In the genomic region with DNA sequence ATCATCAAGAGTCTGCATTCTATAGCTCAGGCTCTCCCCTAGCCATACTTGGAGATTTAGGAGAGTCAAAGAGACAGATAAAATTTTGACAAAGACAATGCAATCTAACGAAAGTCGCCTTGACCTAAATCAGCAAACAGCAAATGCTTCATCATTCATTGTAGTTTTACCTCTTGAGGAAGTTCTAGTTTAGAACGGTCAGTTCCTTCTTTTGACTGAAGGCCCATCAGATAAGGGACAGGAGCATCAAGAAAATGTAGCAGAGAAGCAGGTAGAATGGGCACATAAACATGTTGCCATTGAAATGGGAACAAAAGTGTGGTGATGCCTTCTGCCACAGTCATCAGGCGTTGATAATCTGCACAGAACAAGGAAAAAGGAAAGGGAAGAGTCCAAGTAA, we compare ENCODE assay signal across 20 cellular contexts.
A peak's percentile ranks its signal among the peaks of the same experiment; 100 is the strongest.
DNase-seq lines count a peak whose midpoint lies in the region; ATAC-seq and TF ChIP-seq lines count a peak whose summit lies in the region.
"Had no signal": no experiment of that assay in that cellular context is flagged by ENCODE, and none has a peak within 500 bp of the region (broad histone marks: within the 10 kb centered on the region; RNA-seq: fewer than 3 reads in every experiment).

No MANE protein-coding gene starts in this region.

- WGBS in smooth muscle cell (ENCODE audit: low lambda C conversion rate) = 92% methylated on average over 4 of the region's 4 CpGs

- no peak overlapping the region for H2AFZ ChIP-seq in smooth muscle cell (ENCODE audit: low read depth)
- H2AFZ ChIP-seq: GM23338 had no signal

- H3K4me3 Mint-ChIP-seq in WTC11 = no peak overlapping the region
- H3K4me3 Mint-ChIP-seq in memory B cell = no peak overlapping the region
- H3K4me3 Mint-ChIP-seq: B cell; CD14-positive monocyte; CD4-positive, alpha-beta T cell; CD8-positive, alpha-beta memory T cell; GM23338; H9 had no signal

- H3K4me1 Mint-ChIP-seq in WTC11 (peaks cover 4% of the 10 kb centered on the region), memory B cell (peaks cover 11% of the 10 kb centered on the region)
- H3K4me1 Mint-ChIP-seq: CD14-positive monocyte; CD8-positive, alpha-beta memory T cell had no signal

- H3K27ac ChIP-seq in C4-2B (peak overlapping the region; percentile 79; the same call in 1 of the 2 replicates), smooth muscle cell (ENCODE audit: low read depth) (no peak overlapping the region)
- H3K27ac ChIP-seq: BLaER1 had no signal

- no peaks in the 10 kb centered on the region for H3K79me2 ChIP-seq in smooth muscle cell (ENCODE audit: low read depth)

- no peak overlapping the region for H3K9ac ChIP-seq in smooth muscle cell (ENCODE audit: low read depth)
- H3K9ac ChIP-seq: BLaER1 had no signal

- H3K4me3 ChIP-seq in LNCaP clone FGC (ENCODE audit: low read depth, low read length) = no peak overlapping the region
- no peak overlapping the region for H3K4me3 ChIP-seq in smooth muscle cell
- H3K4me3 ChIP-seq: BLaER1, GM12878, GM23338 had no signal

- H3K27ac Mint-ChIP-seq in WTC11 (peak overlapping the region; percentile 84; the same call in 1 of the 2 replicates), memory B cell (peak overlapping the region; percentile 19)
- H3K27ac Mint-ChIP-seq: B cell; CD14-positive monocyte; CD4-positive, alpha-beta T cell; CD8-positive, alpha-beta memory T cell; GM23338; H9 had no signal

- H3K36me3 Mint-ChIP-seq in WTC11 = no peaks in the 10 kb centered on the region
- peaks cover 18% of the 10 kb centered on the region for H3K36me3 Mint-ChIP-seq in memory B cell
- H3K36me3 Mint-ChIP-seq: CD14-positive monocyte; CD8-positive, alpha-beta memory T cell had no signal

- H3K27me3 Mint-ChIP-seq in WTC11 (ENCODE audit: low read depth) = no peaks in the 10 kb centered on the region
- no peaks in the 10 kb centered on the region for H3K27me3 Mint-ChIP-seq in memory B cell
- H3K27me3 Mint-ChIP-seq: B cell; CD4-positive, alpha-beta T cell had no signal

- POLR2A ChIA-PET in WTC11 (lab: Charles Lee) = no interaction called here

- no peak overlapping the region for H3K4me2 ChIP-seq in smooth muscle cell
- H3K4me2 ChIP-seq: BLaER1, GM23338 had no signal

- no peaks in the 10 kb centered on the region for H4K20me1 ChIP-seq in smooth muscle cell (ENCODE audit: low read depth)
- H4K20me1 ChIP-seq: BLaER1 had no signal

- H3K4me1 ChIP-seq in smooth muscle cell (ENCODE audit: low read depth) = no peaks in the 10 kb centered on the region
- H3K4me1 ChIP-seq: BLaER1 had no signal

- no peaks in the 10 kb centered on the region for H3K9me3 Mint-ChIP-seq in WTC11
- no peaks in the 10 kb centered on the region for H3K9me3 Mint-ChIP-seq in memory B cell
- H3K9me3 Mint-ChIP-seq: CD14-positive monocyte; CD4-positive, alpha-beta T cell; CD8-positive, alpha-beta memory T cell; GM23338; H9 had no signal

- ATAC-seq in WTC11 = no peak
- no peak for ATAC-seq in memory B cell (ENCODE audit: low read depth)
- no peak for ATAC-seq in Right ventricle myocardium inferior
- ATAC-seq in GM21423 (IDR thresholded peaks at IDR 0.05; ENCODE audit: unreplicated experiment) = no peak
- ATAC-seq: GM12878, GM23338, HCT116 had no signal

- no peaks in the 10 kb centered on the region for H3K27me3 ChIP-seq in smooth muscle cell (ENCODE audit: low read depth)
- H3K27me3 ChIP-seq: BLaER1 had no signal

- intact Hi-C loops in Right ventricle myocardium inferior (cut with DNase I) = no loop called here

- H3K36me3 ChIP-seq in smooth muscle cell (ENCODE audit: low read depth) = no peaks in the 10 kb centered on the region

- no peak for TF ChIP-seq CTCF in C4-2B (conservative IDR thresholded peaks at IDR 0.05)
- no peak for TF ChIP-seq CTCF in LNCaP clone FGC (IDR thresholded peaks at IDR 0.05; ENCODE audit: control insufficient read depth, extremely low read depth, insufficient read depth)
- no peak for TF ChIP-seq CTCF in WTC11 (IDR thresholded peaks at IDR 0.05)
- no peak for TF ChIP-seq CTCF in smooth muscle cell (IDR thresholded peaks at IDR 0.05; ENCODE audit: borderline replicate concordance, insufficient read depth, poor library complexity, severe bottlenecking)

- DNase-seq in LNCaP clone FGC (ENCODE audit: low read depth) = peak; percentile 93
- no peak for DNase-seq in WTC11 (ENCODE audit: low spot score)
- no peak for DNase-seq in memory B cell (ENCODE audit: low spot score in 2 of 2)
- no peak for DNase-seq in smooth muscle cell (lab: John Stamatoyannopoulos, UW; ENCODE audit: unreplicated experiment)
- no peak for DNase-seq in Right ventricle myocardium inferior (ENCODE audit: missing footprints)
- DNase-seq: CD4-positive, alpha-beta T cell; CD8-positive, alpha-beta memory T cell; DMS 273 treated with DMSO at 0.1 percent for 48 hours; DMS79; EL; GDM1; H9 had no signal

- H3F3A ChIP-seq in smooth muscle cell (ENCODE audit: low read depth) = no peaks in the 10 kb centered on the region

- H3K9me3 ChIP-seq in smooth muscle cell (replicated peaks; ENCODE audit: low read depth) = no peaks in the 10 kb centered on the region
- H3K9me3 ChIP-seq: BLaER1 had no signal

- CTCF ChIA-PET in WTC11 (lab: Charles Lee) = no interaction called here

TF ChIP-seq in WTC11, 78 proteins besides CTCF, POLR2A, EP300 and RAD21 (continues in another document):
- TF ChIP-seq, protein P1, sequence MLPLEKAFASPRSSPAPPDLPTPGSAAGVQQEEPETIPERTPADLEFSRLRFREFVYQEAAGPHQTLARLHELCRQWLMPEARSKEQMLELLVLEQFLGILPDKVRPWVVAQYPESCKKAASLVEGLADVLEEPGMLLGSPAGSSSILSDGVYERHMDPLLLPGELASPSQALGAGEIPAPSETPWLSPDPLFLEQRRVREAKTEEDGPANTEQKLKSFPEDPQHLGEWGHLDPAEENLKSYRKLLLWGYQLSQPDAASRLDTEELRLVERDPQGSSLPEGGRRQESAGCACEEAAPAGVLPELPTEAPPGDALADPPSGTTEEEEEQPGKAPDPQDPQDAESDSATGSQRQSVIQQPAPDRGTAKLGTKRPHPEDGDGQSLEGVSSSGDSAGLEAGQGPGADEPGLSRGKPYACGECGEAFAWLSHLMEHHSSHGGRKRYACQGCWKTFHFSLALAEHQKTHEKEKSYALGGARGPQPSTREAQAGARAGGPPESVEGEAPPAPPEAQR (CRISPR knock-in tag; IDR thresholded peaks at IDR 0.05) = no peak
- TF ChIP-seq SMAD4 (CRISPR knock-in tag; IDR thresholded peaks at IDR 0.05) (no peak), ZNF281 (CRISPR knock-in tag; IDR thresholded peaks at IDR 0.05) (no peak), CREM (CRISPR knock-in tag; IDR thresholded peaks at IDR 0.05) (no peak), FOXP1 (CRISPR knock-in tag; IDR thresholded peaks at IDR 0.05; ENCODE audit: borderline replicate concordance) (no peak), ZNF317 (CRISPR knock-in tag; IDR thresholded peaks at IDR 0.05; ENCODE audit: borderline replicate concordance, low read depth) (no peak)
- TF ChIP-seq, protein P2, sequence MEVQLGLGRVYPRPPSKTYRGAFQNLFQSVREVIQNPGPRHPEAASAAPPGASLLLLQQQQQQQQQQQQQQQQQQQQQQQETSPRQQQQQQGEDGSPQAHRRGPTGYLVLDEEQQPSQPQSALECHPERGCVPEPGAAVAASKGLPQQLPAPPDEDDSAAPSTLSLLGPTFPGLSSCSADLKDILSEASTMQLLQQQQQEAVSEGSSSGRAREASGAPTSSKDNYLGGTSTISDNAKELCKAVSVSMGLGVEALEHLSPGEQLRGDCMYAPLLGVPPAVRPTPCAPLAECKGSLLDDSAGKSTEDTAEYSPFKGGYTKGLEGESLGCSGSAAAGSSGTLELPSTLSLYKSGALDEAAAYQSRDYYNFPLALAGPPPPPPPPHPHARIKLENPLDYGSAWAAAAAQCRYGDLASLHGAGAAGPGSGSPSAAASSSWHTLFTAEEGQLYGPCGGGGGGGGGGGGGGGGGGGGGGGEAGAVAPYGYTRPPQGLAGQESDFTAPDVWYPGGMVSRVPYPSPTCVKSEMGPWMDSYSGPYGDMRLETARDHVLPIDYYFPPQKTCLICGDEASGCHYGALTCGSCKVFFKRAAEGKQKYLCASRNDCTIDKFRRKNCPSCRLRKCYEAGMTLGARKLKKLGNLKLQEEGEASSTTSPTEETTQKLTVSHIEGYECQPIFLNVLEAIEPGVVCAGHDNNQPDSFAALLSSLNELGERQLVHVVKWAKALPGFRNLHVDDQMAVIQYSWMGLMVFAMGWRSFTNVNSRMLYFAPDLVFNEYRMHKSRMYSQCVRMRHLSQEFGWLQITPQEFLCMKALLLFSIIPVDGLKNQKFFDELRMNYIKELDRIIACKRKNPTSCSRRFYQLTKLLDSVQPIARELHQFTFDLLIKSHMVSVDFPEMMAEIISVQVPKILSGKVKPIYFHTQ (CRISPR knock-in tag; IDR thresholded peaks at IDR 0.05) = no peak
